Comparison of ENCODE assay signal across 1 cellular context in the genomic region with DNA sequence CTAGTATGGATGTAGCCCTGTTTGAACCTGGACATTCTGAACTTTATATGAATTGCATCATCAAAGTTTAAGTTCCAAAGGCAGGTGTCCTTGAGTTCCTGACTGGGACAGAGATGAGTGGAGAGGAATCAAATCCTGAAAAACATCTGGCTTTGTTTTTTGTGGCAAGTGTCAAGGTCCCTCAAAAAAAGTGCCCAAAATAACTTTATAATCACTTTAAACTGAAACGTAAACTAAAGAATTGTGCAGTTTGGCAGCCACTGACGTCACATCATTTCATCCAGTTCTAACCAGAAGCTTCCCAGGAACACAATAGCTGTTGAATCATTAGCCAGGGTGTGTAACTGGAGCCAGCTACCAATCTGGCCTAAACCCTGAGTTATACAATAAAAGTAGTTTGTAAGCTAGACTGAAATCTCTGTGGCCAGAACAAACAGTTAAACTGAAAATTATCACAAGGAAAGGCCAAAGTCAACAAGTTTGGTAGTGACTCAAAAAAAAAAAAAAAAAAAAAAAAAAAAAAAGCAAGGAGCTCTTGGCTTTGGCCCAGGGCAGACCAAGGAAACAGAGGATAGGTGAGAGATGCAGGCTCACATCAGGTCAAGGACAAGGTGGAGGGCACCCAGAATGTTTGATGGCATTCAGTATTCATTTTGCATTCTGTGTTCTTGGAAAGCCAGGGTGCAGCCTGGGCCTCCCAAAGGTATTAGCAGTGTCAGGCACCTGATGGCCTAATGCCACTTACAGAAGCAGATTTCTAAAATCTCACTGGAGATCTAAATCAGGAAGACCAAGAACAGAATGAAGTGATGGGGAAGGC.
A peak's percentile ranks its signal among the peaks of the same experiment; 100 is the strongest.
TF ChIP-seq lines count a peak whose summit lies in the region.

No MANE protein-coding gene starts in this region.

TF ChIP-seq in HepG2, 621 proteins besides CTCF, POLR2A, EP300 and RAD21 (continued from another document and continues in another):
- TF ChIP-seq U2AF2 (IDR thresholded peaks at IDR 0.05; ENCODE audit: low read depth, low read length) (no peak), PRPF4 (IDR thresholded peaks at IDR 0.05; ENCODE audit: low read depth, low read length, poor library complexity, severe bottlenecking) (no peak), FOXO1 (CRISPR knock-in tag; IDR thresholded peaks at IDR 0.05) (peak; percentile 26; the same call in 1 of the 2 replicates), ZNF530 (CRISPR knock-in tag; IDR thresholded peaks at IDR 0.05; ENCODE audit: low read depth) (no peak), ZNF883 (CRISPR knock-in tag; IDR thresholded peaks at IDR 0.05; ENCODE audit: not compliant biosample characterization) (no peak), ZNF768 (CRISPR knock-in tag; IDR thresholded peaks at IDR 0.05) (no peak), ZKSCAN8 (CRISPR knock-in tag; IDR thresholded peaks at IDR 0.05; ENCODE audit: borderline replicate concordance) (no peak), HMG20A (CRISPR knock-in tag; IDR thresholded peaks at IDR 0.05; ENCODE audit: borderline replicate concordance) (no peak; the same call in 1 of the 2 replicates), ZNF274 (CRISPR knock-in tag; IDR thresholded peaks at IDR 0.05) (no peak), FIP1L1 (IDR thresholded peaks at IDR 0.05; ENCODE audit: borderline replicate concordance, insufficient read depth, low read depth, low read length) (no peak), SRF (IDR thresholded peaks at IDR 0.05; ENCODE audit: low read depth, low read length) (no peak), ZNF224 (CRISPR knock-in tag; IDR thresholded peaks at IDR 0.05) (0 out of 2 replicates have a peak, but pooled peaks have one; percentile 43), MYNN (CRISPR knock-in tag; IDR thresholded peaks at IDR 0.05; ENCODE audit: low read depth) (no peak), ZNF33A (CRISPR knock-in tag; IDR thresholded peaks at IDR 0.05; ENCODE audit: borderline replicate concordance) (0 out of 2 replicates have a peak, but pooled peaks have one; percentile 39), FOXA3 (CRISPR knock-in tag; IDR thresholded peaks at IDR 0.05) (peak; percentile 61), ZNF510 (CRISPR knock-in tag; IDR thresholded peaks at IDR 0.05; ENCODE audit: low read depth) (no peak), MATR3 (CRISPR knock-in tag; IDR thresholded peaks at IDR 0.05) (no peak), KDM5A (IDR thresholded peaks at IDR 0.05; ENCODE audit: borderline replicate concordance, low read length) (no peak), BORCS8-MEF2B (CRISPR knock-in tag; IDR thresholded peaks at IDR 0.05) (no peak), ZBTB42 (CRISPR knock-in tag; IDR thresholded peaks at IDR 0.05) (no peak; the same call in 1 of the 2 replicates), HOXA5 (CRISPR knock-in tag; IDR thresholded peaks at IDR 0.05) (no peak), NFE2L2 (IDR thresholded peaks at IDR 0.05; ENCODE audit: low read length) (no peak), ZNF101 (CRISPR knock-in tag; IDR thresholded peaks at IDR 0.05; ENCODE audit: borderline replicate concordance, low read depth) (no peak), RXRA (CRISPR knock-in tag; IDR thresholded peaks at IDR 0.05) (peak; percentile 49; the same call in 1 of the 2 replicates), CEBPG (CRISPR knock-in tag; IDR thresholded peaks at IDR 0.05) (peak; percentile 89), ETV5 (CRISPR knock-in tag; IDR thresholded peaks at IDR 0.05; ENCODE audit: borderline replicate concordance) (no peak), TARDBP (CRISPR knock-in tag; IDR thresholded peaks at IDR 0.05) (no peak), STAG1 (CRISPR knock-in tag; IDR thresholded peaks at IDR 0.05) (no peak), CHD2 (IDR thresholded peaks at IDR 0.05; ENCODE audit: low read depth, low read length) (no peak), JUN (CRISPR knock-in tag; IDR thresholded peaks at IDR 0.05) (0 out of 2 replicates have a peak, but pooled peaks have one; percentile 12)
- TF ChIP-seq, protein P1, sequence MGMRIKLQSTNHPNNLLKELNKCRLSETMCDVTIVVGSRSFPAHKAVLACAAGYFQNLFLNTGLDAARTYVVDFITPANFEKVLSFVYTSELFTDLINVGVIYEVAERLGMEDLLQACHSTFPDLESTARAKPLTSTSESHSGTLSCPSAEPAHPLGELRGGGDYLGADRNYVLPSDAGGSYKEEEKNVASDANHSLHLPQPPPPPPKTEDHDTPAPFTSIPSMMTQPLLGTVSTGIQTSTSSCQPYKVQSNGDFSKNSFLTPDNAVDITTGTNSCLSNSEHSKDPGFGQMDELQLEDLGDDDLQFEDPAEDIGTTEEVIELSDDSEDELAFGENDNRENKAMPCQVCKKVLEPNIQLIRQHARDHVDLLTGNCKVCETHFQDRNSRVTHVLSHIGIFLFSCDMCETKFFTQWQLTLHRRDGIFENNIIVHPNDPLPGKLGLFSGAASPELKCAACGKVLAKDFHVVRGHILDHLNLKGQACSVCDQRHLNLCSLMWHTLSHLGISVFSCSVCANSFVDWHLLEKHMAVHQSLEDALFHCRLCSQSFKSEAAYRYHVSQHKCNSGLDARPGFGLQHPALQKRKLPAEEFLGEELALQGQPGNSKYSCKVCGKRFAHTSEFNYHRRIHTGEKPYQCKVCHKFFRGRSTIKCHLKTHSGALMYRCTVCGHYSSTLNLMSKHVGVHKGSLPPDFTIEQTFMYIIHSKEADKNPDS (CRISPR knock-in tag; IDR thresholded peaks at IDR 0.05): no peak
- TF ChIP-seq, protein P2, sequence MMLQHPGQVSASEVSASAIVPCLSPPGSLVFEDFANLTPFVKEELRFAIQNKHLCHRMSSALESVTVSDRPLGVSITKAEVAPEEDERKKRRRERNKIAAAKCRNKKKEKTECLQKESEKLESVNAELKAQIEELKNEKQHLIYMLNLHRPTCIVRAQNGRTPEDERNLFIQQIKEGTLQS (CRISPR knock-in tag; IDR thresholded peaks at IDR 0.05): peak; percentile 84
- TF ChIP-seq, protein P3, sequence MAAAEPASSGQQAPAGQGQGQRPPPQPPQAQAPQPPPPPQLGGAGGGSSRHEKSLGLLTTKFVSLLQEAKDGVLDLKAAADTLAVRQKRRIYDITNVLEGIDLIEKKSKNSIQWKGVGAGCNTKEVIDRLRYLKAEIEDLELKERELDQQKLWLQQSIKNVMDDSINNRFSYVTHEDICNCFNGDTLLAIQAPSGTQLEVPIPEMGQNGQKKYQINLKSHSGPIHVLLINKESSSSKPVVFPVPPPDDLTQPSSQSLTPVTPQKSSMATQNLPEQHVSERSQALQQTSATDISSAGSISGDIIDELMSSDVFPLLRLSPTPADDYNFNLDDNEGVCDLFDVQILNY (CRISPR knock-in tag; conservative IDR thresholded peaks at IDR 0.05): no peak
- TF ChIP-seq, protein P4, sequence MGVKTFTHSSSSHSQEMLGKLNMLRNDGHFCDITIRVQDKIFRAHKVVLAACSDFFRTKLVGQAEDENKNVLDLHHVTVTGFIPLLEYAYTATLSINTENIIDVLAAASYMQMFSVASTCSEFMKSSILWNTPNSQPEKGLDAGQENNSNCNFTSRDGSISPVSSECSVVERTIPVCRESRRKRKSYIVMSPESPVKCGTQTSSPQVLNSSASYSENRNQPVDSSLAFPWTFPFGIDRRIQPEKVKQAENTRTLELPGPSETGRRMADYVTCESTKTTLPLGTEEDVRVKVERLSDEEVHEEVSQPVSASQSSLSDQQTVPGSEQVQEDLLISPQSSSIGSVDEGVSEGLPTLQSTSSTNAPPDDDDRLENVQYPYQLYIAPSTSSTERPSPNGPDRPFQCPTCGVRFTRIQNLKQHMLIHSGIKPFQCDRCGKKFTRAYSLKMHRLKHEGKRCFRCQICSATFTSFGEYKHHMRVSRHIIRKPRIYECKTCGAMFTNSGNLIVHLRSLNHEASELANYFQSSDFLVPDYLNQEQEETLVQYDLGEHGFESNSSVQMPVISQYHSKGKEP (CRISPR knock-in tag; IDR thresholded peaks at IDR 0.05): no peak
- TF ChIP-seq, protein P5, sequence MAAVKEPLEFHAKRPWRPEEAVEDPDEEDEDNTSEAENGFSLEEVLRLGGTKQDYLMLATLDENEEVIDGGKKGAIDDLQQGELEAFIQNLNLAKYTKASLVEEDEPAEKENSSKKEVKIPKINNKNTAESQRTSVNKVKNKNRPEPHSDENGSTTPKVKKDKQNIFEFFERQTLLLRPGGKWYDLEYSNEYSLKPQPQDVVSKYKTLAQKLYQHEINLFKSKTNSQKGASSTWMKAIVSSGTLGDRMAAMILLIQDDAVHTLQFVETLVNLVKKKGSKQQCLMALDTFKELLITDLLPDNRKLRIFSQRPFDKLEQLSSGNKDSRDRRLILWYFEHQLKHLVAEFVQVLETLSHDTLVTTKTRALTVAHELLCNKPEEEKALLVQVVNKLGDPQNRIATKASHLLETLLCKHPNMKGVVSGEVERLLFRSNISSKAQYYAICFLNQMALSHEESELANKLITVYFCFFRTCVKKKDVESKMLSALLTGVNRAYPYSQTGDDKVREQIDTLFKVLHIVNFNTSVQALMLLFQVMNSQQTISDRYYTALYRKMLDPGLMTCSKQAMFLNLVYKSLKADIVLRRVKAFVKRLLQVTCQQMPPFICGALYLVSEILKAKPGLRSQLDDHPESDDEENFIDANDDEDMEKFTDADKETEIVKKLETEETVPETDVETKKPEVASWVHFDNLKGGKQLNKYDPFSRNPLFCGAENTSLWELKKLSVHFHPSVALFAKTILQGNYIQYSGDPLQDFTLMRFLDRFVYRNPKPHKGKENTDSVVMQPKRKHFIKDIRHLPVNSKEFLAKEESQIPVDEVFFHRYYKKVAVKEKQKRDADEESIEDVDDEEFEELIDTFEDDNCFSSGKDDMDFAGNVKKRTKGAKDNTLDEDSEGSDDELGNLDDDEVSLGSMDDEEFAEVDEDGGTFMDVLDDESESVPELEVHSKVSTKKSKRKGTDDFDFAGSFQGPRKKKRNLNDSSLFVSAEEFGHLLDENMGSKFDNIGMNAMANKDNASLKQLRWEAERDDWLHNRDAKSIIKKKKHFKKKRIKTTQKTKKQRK (IDR thresholded peaks at IDR 0.05; ENCODE audit: low read length): no peak
- TF ChIP-seq, protein P6, sequence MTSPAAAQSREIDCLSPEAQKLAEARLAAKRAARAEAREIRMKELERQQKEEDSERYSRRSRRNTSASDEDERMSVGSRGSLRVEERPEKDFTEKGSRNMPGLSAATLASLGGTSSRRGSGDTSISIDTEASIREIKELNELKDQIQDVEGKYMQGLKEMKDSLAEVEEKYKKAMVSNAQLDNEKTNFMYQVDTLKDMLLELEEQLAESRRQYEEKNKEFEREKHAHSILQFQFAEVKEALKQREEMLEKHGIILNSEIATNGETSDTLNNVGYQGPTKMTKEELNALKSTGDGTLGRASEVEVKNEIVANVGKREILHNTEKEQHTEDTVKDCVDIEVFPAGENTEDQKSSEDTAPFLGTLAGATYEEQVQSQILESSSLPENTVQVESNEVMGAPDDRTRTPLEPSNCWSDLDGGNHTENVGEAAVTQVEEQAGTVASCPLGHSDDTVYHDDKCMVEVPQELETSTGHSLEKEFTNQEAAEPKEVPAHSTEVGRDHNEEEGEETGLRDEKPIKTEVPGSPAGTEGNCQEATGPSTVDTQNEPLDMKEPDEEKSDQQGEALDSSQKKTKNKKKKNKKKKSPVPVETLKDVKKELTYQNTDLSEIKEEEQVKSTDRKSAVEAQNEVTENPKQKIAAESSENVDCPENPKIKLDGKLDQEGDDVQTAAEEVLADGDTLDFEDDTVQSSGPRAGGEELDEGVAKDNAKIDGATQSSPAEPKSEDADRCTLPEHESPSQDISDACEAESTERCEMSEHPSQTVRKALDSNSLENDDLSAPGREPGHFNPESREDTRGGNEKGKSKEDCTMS (CRISPR knock-in tag; conservative IDR thresholded peaks at IDR 0.05): no peak
- TF ChIP-seq, protein P7, sequence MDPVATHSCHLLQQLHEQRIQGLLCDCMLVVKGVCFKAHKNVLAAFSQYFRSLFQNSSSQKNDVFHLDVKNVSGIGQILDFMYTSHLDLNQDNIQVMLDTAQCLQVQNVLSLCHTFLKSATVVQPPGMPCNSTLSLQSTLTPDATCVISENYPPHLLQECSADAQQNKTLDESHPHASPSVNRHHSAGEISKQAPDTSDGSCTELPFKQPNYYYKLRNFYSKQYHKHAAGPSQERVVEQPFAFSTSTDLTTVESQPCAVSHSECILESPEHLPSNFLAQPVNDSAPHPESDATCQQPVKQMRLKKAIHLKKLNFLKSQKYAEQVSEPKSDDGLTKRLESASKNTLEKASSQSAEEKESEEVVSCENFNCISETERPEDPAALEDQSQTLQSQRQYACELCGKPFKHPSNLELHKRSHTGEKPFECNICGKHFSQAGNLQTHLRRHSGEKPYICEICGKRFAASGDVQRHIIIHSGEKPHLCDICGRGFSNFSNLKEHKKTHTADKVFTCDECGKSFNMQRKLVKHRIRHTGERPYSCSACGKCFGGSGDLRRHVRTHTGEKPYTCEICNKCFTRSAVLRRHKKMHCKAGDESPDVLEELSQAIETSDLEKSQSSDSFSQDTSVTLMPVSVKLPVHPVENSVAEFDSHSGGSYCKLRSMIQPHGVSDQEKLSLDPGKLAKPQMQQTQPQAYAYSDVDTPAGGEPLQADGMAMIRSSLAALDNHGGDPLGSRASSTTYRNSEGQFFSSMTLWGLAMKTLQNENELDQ (CRISPR knock-in tag; IDR thresholded peaks at IDR 0.05; ENCODE audit: borderline replicate concordance): no peak
- TF ChIP-seq, protein P8, sequence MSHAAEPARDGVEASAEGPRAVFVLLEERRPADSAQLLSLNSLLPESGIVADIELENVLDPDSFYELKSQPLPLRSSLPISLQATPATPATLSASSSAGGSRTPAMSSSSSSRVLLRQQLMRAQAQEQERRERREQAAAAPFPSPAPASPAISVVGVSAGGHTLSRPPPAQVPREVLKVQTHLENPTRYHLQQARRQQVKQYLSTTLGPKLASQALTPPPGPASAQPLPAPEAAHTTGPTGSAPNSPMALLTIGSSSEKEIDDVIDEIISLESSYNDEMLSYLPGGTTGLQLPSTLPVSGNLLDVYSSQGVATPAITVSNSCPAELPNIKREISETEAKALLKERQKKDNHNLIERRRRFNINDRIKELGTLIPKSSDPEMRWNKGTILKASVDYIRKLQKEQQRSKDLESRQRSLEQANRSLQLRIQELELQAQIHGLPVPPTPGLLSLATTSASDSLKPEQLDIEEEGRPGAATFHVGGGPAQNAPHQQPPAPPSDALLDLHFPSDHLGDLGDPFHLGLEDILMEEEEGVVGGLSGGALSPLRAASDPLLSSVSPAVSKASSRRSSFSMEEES (CRISPR knock-in tag; IDR thresholded peaks at IDR 0.05): no peak
- TF ChIP-seq, protein P9, sequence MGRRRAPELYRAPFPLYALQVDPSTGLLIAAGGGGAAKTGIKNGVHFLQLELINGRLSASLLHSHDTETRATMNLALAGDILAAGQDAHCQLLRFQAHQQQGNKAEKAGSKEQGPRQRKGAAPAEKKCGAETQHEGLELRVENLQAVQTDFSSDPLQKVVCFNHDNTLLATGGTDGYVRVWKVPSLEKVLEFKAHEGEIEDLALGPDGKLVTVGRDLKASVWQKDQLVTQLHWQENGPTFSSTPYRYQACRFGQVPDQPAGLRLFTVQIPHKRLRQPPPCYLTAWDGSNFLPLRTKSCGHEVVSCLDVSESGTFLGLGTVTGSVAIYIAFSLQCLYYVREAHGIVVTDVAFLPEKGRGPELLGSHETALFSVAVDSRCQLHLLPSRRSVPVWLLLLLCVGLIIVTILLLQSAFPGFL (CRISPR knock-in tag; IDR thresholded peaks at IDR 0.05): no peak
- TF ChIP-seq, protein P10, sequence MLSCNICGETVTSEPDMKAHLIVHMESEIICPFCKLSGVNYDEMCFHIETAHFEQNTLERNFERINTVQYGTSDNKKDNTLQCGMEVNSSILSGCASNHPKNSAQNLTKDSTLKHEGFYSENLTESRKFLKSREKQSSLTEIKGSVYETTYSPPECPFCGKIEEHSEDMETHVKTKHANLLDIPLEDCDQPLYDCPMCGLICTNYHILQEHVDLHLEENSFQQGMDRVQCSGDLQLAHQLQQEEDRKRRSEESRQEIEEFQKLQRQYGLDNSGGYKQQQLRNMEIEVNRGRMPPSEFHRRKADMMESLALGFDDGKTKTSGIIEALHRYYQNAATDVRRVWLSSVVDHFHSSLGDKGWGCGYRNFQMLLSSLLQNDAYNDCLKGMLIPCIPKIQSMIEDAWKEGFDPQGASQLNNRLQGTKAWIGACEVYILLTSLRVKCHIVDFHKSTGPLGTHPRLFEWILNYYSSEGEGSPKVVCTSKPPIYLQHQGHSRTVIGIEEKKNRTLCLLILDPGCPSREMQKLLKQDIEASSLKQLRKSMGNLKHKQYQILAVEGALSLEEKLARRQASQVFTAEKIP (CRISPR knock-in tag; IDR thresholded peaks at IDR 0.05; ENCODE audit: borderline replicate concordance): no peak
